ENCODE assay signal across 1 cellular context in the genomic region with DNA sequence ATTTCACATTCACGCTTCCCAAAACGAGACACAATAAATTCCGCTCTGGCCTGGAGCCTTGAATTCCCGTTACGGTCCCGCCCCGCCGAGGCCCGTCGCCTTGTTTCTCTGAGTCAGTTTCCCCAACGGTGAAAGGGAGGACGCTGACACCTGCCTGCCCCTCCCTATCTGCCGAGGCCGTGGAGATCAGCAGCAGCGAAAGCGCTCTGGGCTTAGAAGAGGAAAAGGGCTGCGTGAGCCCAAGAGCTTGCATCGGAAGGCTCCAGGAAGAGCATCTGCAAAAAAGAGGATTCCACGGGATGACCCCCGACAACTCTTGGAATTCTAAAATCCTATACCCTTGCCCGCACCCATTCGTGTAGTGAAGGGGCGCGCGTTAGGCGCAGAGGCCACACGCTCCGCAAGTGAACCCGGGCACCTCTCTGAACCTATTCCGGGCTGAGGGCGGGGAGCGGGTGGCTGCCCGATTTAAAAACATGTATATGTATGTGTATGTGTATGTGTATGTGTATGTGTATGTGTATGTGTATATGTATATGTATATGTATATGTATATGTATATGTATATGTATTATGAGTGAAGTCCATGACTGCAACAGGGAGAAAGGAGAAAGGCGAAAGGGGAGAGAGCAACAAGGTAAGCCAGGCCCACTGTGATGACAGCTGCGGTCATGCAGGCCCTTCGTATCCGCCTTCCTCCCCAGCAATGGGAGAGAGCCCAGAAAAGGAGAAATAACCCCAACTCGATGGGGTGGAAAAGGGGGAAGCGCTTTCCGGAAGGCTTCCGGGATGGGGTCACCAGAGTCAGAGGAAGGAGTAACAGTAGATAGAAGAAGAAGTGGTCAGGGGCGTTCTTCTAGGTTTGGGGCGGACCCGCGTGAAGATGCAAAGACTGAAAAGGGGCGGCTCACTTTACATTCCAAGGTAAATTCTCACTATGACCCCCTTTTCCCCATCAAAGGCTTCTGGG.
TF ChIP-seq lines count a peak whose summit lies in the region.

No MANE protein-coding gene starts in this region.

TF ChIP-seq in A549, 52 proteins besides CTCF, POLR2A, EP300 and RAD21 (continued from another document):
- TF ChIP-seq SMC3 (IDR thresholded peaks at IDR 0.05) (no peak), HOXB13 (CRISPR knock-in tag; IDR thresholded peaks at IDR 0.05; ENCODE audit: low read depth) (no peak), RARB (CRISPR knock-in tag; IDR thresholded peaks at IDR 0.05) (no peak), NFE2L2 (conservative IDR thresholded peaks at IDR 0.05; ENCODE audit: low read length) (no peak), GATA3 (IDR thresholded peaks at IDR 0.05; ENCODE audit: borderline replicate concordance) (no peak), ZNF302 (CRISPR knock-in tag; IDR thresholded peaks at IDR 0.05) (no peak), FOSL2 (IDR thresholded peaks at IDR 0.05) (no peak), FOSL2 (CRISPR knock-in tag; IDR thresholded peaks at IDR 0.05) (no peak), BHLHE40 (IDR thresholded peaks at IDR 0.05; ENCODE audit: low read depth, low read length) (no peak), NR3C1 (IDR thresholded peaks at IDR 0.05) (no peak), EHF (CRISPR knock-in tag; IDR thresholded peaks at IDR 0.05) (no peak)
- TF ChIP-seq, protein P1, sequence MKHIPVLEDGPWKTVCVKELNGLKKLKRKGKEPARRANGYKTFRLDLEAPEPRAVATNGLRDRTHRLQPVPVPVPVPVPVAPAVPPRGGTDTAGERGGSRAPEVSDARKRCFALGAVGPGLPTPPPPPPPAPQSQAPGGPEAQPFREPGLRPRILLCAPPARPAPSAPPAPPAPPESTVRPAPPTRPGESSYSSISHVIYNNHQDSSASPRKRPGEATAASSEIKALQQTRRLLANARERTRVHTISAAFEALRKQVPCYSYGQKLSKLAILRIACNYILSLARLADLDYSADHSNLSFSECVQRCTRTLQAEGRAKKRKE (CRISPR knock-in tag; IDR thresholded peaks at IDR 0.05; ENCODE audit: low read depth) = no peak
TF ChIP-seq in A549: peak in this region for 0.
